8 cellular contexts compared by ENCODE assay signal in the genomic region with DNA sequence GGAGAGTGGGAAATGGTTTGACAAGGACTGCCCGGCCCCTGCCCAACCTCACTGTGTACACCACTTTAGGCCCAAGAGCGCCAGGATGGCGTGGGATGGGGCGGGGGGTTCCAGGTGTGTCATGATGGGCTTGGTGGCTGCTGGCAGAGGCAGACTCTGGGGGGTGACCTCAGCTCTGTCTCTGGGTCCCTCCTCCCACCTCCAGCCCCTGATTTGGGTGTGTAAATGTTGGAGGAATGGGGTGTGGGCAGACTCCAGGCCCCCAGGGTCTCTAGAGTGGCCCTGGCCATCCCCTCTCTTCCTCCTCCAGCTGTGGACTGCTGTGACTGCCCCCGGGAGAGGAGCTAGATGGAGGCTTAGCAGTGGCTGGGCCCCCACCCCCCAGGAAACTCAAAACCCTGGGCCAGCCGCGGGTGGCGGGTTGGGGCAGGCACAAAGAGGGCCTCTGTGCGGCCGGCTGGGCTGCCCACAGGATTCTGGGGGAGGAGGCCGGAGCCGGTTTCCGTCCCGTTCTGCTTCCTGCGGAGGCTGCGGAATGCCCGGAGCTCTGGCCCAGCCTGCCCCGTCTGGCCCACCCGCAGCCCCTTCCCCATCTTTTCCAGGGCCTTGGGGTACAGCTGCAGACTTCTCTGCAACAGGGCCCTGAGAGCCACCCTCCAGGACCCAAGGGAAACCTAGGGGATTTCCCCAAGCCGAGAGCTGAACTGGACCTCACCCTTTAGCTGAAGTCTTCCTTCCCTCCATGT. TPM values are rescaled to one million over a fixed set of nuclear protein-coding genes. Genes with fewer than 3 reads are reported as not detected.
DNase-seq lines count a peak whose midpoint lies in the region; ATAC-seq, FAIRE-seq and TF ChIP-seq lines count a peak whose summit lies in the region.

No MANE protein-coding gene starts in this region.

- TF ChIP-seq POLR2A in thyroid gland (IDR thresholded peaks at IDR 0.05) (no peak), GM12891 (IDR thresholded peaks at IDR 0.05; ENCODE audit: low read depth, low read length) (no peak)

- H3K4me3 ChIP-seq in liver (ENCODE audit: low read depth in 1 of 3, low read length in 3 of 3) = no peak overlapping the region
- no peak overlapping the region for H3K4me3 ChIP-seq in thyroid gland (replicated peaks in 1 of 3)

- H3K9me3 ChIP-seq in liver (ENCODE audit: control insufficient read depth in 4 of 4, low read length in 3 of 4) (no peaks in the 10 kb centered on the region), thyroid gland (no peaks in the 10 kb centered on the region)

- in situ Hi-C loops in G401 (cut with HindIII; ENCODE audit: low sequenced_read_pairs) = no loop called here

- DNase-seq in anterior cingulate cortex (lab: John Stamatoyannopoulos, UW) = peak in 54 of 58 donors; percentile 23 to 92 (median 72)
- no peak for DNase-seq in thyroid gland
- no peak for DNase-seq in G401 (ENCODE audit: low spot score)
- no peak for DNase-seq in GM12891 (ENCODE audit: insufficient read length, low spot score)
- no peak for DNase-seq in mesenteric fat pad (ENCODE audit: low spot score)

- TF ChIP-seq CTCF in liver (IDR thresholded peaks at IDR 0.05; ENCODE audit: low read depth, low read length, missing input control) = no peak
- no peak for TF ChIP-seq CTCF in thyroid gland (IDR thresholded peaks at IDR 0.05)

- no peaks in the 10 kb centered on the region for H3K36me3 ChIP-seq in liver (ENCODE audit: control insufficient read depth in 4 of 4, insufficient read depth in 3 of 4, low read depth in 1 of 4, low read length in 3 of 4)
- no peaks in the 10 kb centered on the region for H3K36me3 ChIP-seq in thyroid gland

- H3K27ac ChIP-seq in liver (ENCODE audit: low read depth in 1 of 2, low read length in 2 of 2) = peak overlapping the region; percentile 13 to 38
- H3K27ac ChIP-seq in thyroid gland = peak overlapping the region; percentile 18 to 68 (median 59)

- FAIRE-seq in GM12891 (lab: Jason Lieb, UNC) = no peak

- intact Hi-C loops in thyroid gland (cut with DNase I) = no loop called here

- ATAC-seq in HG03432 (IDR thresholded peaks at IDR 0.05; ENCODE audit: unreplicated experiment) (peak; percentile 15), HG03457 (IDR thresholded peaks at IDR 0.05; ENCODE audit: unreplicated experiment) (no peak)

- no peak overlapping the region for H3K9ac ChIP-seq in liver (ENCODE audit: low read depth in 1 of 2, low read length in 2 of 2)

- no peak for TF ChIP-seq RAD21 in liver (IDR thresholded peaks at IDR 0.05)

- H3K27me3 ChIP-seq in liver (ENCODE audit: control insufficient read depth in 4 of 4, insufficient read depth in 4 of 4, low read length in 3 of 4) (no peaks in the 10 kb centered on the region), thyroid gland (no peaks in the 10 kb centered on the region)

- H3K4me1 ChIP-seq in liver (ENCODE audit: control insufficient read depth in 4 of 4, insufficient read depth in 4 of 4, low read length in 3 of 4) (peaks cover 50 to 92% (median 86%) of the 10 kb centered on the region in 4 donors), thyroid gland (peaks cover 62 to 95% of the 10 kb centered on the region in 2 donors)

- WGBS in liver = 50% methylated on average over 20 of the region's 20 CpGs
- WGBS in thyroid gland, 2 donors = 55 to 79% methylated on average over 11 to 20 of the region's 20 CpGs

TF ChIP-seq in liver, 16 proteins besides CTCF, POLR2A, EP300 and RAD21:
- TF ChIP-seq NR2F2 (IDR thresholded peaks at IDR 0.05) (no peak), HNF4G (IDR thresholded peaks at IDR 0.05) (no peak), FOXA1 (IDR thresholded peaks at IDR 0.05) (no peak), RXRA (IDR thresholded peaks at IDR 0.05) (no peak), ZBTB33 (IDR thresholded peaks at IDR 0.05) (no peak), SP1 (IDR thresholded peaks at IDR 0.05) (no peak), GABPA (IDR thresholded peaks at IDR 0.05 in 1 of 2, conservative IDR thresholded peaks at IDR 0.05 in 1 of 2) (no peak)

TF ChIP-seq in GM12891, 5 proteins besides CTCF, POLR2A, EP300 and RAD21:
- TF ChIP-seq POU2F2 (IDR thresholded peaks at IDR 0.05; ENCODE audit: low read depth, low read length) = no peak
- no peak for TF ChIP-seq SPI1 (IDR thresholded peaks at IDR 0.05; ENCODE audit: low read depth, low read length)
- no peak for TF ChIP-seq POLR2AphosphoS5 (IDR thresholded peaks at IDR 0.05; ENCODE audit: low read depth, low read length)
- no peak for TF ChIP-seq PAX5 (IDR thresholded peaks at IDR 0.05; ENCODE audit: insufficient read depth, low read length, severe bottlenecking)
- TF ChIP-seq TAF1 (IDR thresholded peaks at IDR 0.05; ENCODE audit: low read depth, low read length) = no peak

RNA-seq across cellular contexts. Expression of gene CXXC5, which starts 23.1 kb away (rescaled TPM):
- total RNA-seq in liver (10 to 100 TPM; 59.1 to 78.6 TPM), thyroid gland (10 to 100 TPM; 52.3 to 81.8 (median 62.6) TPM), mesenteric fat pad (33.0 TPM)
- polyA plus RNA-seq in liver = 10 to 100 TPM; 40.6 to 70.0 TPM
- total RNA-seq in G401 (2014; rRNA removed; shearing (Covaris generic)) = 280 and 322 TPM in 2 replicates
- 29.4 TPM for polyA plus RNA-seq in GM12891 (2012; ENCODE audit: low read depth, missing spikeins)

Comparison
In these comparisons a context has a peak if more than half of its experiments do, and no peak if none do; other contexts are left out.
1. DNase-seq: peak in anterior cingulate cortex (54 of 58); none in thyroid gland (0 of 2), G401 (single experiment), GM12891 (single experiment) and mesenteric fat pad (single experiment).